In the genomic region with DNA sequence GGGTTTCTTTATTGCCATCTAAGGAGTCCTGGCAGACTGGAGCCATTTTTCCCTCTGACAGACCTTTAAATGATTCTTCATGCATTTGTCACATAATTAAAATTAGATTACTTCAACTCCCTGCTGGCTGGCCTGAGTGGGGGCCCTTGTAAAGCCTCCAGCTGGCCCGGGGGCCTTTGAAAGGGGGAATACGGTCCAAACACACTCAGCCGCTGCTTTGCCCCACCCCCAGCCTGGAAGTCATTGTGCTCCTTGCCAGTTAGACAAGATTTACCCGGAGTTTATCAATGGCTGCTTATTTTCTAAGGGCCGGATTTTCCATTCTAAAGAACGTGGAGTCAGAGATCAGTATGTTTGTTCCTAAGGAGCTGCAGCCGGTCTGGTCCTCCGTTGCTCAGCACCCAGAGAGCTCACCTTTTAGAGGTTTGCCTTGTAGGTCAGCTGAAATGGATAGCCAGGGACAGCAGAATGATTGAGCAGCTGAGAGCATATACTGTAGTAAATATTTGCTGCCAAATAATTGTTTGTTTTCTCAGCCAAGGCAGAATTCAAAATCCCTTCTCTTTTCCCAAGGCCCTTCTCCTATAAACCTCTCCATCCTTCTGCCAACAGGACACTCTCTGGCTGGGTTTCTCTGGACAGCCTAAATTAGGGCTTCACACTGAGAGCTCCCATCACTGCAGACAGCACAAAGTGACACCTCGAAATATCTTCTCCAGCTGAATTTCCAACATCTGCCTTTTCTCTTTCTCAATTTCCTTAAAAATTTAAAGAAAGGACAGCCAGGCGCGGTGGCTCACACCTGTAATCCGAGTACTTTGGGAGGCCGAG, we compare ENCODE assay signal across 13 cellular contexts.
DNase-seq lines count a peak whose midpoint lies in the region; ATAC-seq lines count a peak whose summit lies in the region.
"Had no signal": no experiment of that assay in that cellular context is flagged by ENCODE, and none has a peak within 500 bp of the region (broad histone marks: within the 10 kb centered on the region; RNA-seq: fewer than 3 reads in every experiment).

No MANE protein-coding gene starts in this region.

- ATAC-seq in GM21737 (IDR thresholded peaks at IDR 0.05; ENCODE audit: unreplicated experiment) (no peak), HG03196 (IDR thresholded peaks at IDR 0.05; ENCODE audit: unreplicated experiment) (no peak)
- ATAC-seq: left lobe of liver had no signal

- no peak overlapping the region for H3K4ac ChIP-seq in mesendoderm (ENCODE audit: low read depth, low read length)

- no peaks in the 10 kb centered on the region for H3K27me3 ChIP-seq in mesendoderm (ENCODE audit: insufficient read depth, low read length, poor library complexity)
- H3K27me3 ChIP-seq in stomach smooth muscle (ENCODE audit: control insufficient read depth in 1 of 2, insufficient read depth in 2 of 2, low read length in 2 of 2) = no peaks in the 10 kb centered on the region
- H3K27me3 ChIP-seq: breast epithelium had no signal

- no peaks in the 10 kb centered on the region for H3K9me3 Mint-ChIP-seq in activated T-helper 1 cell treated with anti-CD3 and anti-CD28 coated beads, Interleukin-12 subunit alpha, Interleukin-12 subunit beta, Interleukin-2, Interleukin-4 antibody, amounts not matched to agents 30 ng/mL and 10 ng/mL and 1 ng/mL, durations not matched to agents 14 hours and 24 hours and 36 hours

- H3K79me2 ChIP-seq in mesendoderm (ENCODE audit: control insufficient read depth, insufficient read depth, low read length) = no peaks in the 10 kb centered on the region

- H3K23ac ChIP-seq in mesendoderm (ENCODE audit: low read length) = no peak overlapping the region

- H3K27me3 Mint-ChIP-seq in activated T-helper 1 cell treated with anti-CD3 and anti-CD28 coated beads, Interleukin-12 subunit alpha, Interleukin-12 subunit beta, Interleukin-2, Interleukin-4 antibody, amounts not matched to agents 30 ng/mL and 10 ng/mL and 1 ng/mL, durations not matched to agents 14 hours and 24 hours and 36 hours (ENCODE audit: insufficient read depth) = no peaks in the 10 kb centered on the region

- H2BK120ac ChIP-seq in mesendoderm (ENCODE audit: low read depth, low read length) = no peak overlapping the region

- no peak overlapping the region for H2BK15ac ChIP-seq in mesendoderm (replicated peaks; ENCODE audit: low read depth)

- no peak overlapping the region for H3K56ac ChIP-seq in mesendoderm (ENCODE audit: low read length)

- intact Hi-C loops in activated T-helper 1 cell treated with anti-CD3 and anti-CD28 coated beads, Interleukin-12 subunit alpha, Interleukin-12 subunit beta, Interleukin-2, Interleukin-4 antibody, amounts not matched to agents 30 ng/mL and 10 ng/mL and 1 ng/mL, durations not matched to agents 14 hours and 24 hours and 36 hours (cut with micrococcal nuclease) = no loop called here

- H3K36me3 ChIP-seq in mesendoderm (ENCODE audit: control insufficient read depth, insufficient read depth, low read length) = no peaks in the 10 kb centered on the region
- no peaks in the 10 kb centered on the region for H3K36me3 ChIP-seq in stomach smooth muscle (ENCODE audit: control insufficient read depth in 2 of 2, insufficient read depth in 2 of 2, low read length in 2 of 2)
- H3K36me3 ChIP-seq: breast epithelium had no signal

- H3K36me3 Mint-ChIP-seq in activated T-helper 1 cell treated with anti-CD3 and anti-CD28 coated beads, Interleukin-12 subunit alpha, Interleukin-12 subunit beta, Interleukin-2, Interleukin-4 antibody, amounts not matched to agents 30 ng/mL and 10 ng/mL and 1 ng/mL, durations not matched to agents 14 hours and 24 hours and 36 hours (ENCODE audit: low read depth) = no peaks in the 10 kb centered on the region

- no peaks in the 10 kb centered on the region for H3K79me1 ChIP-seq in mesendoderm (ENCODE audit: low read length)

- H2AK5ac ChIP-seq in mesendoderm (ENCODE audit: low read length) = no peak overlapping the region

- H3K27ac ChIP-seq in mesendoderm (ENCODE audit: low read depth, low read length) = no peak overlapping the region
- H3K27ac ChIP-seq in stomach smooth muscle (ENCODE audit: low read length) = peak overlapping the region; percentile 46
- H3K27ac ChIP-seq: breast epithelium had no signal

- no peaks in the 10 kb centered on the region for H3K4me1 Mint-ChIP-seq in activated T-helper 1 cell treated with anti-CD3 and anti-CD28 coated beads, Interleukin-12 subunit alpha, Interleukin-12 subunit beta, Interleukin-2, Interleukin-4 antibody, amounts not matched to agents 30 ng/mL and 10 ng/mL and 1 ng/mL, durations not matched to agents 14 hours and 24 hours and 36 hours (ENCODE audit: low read depth)

- H3K9ac ChIP-seq in mesendoderm (ENCODE audit: low read length) = no peak overlapping the region
- peak overlapping the region in 1 of 2 donors; percentile 20 for H3K9ac ChIP-seq in stomach smooth muscle (ENCODE audit: low read length in 2 of 2)

- no peak overlapping the region for H4K5ac ChIP-seq in mesendoderm (ENCODE audit: low read length)

- H3K9me3 ChIP-seq in stomach smooth muscle (ENCODE audit: control insufficient read depth in 2 of 2, low read length in 2 of 2) = no peaks in the 10 kb centered on the region
- H3K9me3 ChIP-seq: breast epithelium had no signal

- H2BK5ac ChIP-seq in mesendoderm (ENCODE audit: low read length) = no peak overlapping the region

- no peaks in the 10 kb centered on the region for H3K4me1 ChIP-seq in mesendoderm (ENCODE audit: control insufficient read depth, low read depth, low read length)
- H3K4me1 ChIP-seq in stomach smooth muscle (ENCODE audit: control insufficient read depth, insufficient read depth, low read length) = peaks cover 17% of the 10 kb centered on the region
- H3K4me1 ChIP-seq: breast epithelium had no signal

- no peak overlapping the region for H3K4me3 Mint-ChIP-seq in activated T-helper 1 cell treated with anti-CD3 and anti-CD28 coated beads, Interleukin-12 subunit alpha, Interleukin-12 subunit beta, Interleukin-2, Interleukin-4 antibody, amounts not matched to agents 30 ng/mL and 10 ng/mL and 1 ng/mL, durations not matched to agents 14 hours and 24 hours and 36 hours

- WGBS in mesendoderm (ENCODE audit: extremely low coverage, insufficient coverage, low lambda C conversion rate) = no CpG with 5 or more reads among the region's 13 CpGs

- peak overlapping the region; percentile 1 for H3K18ac ChIP-seq in mesendoderm (ENCODE audit: low read length)

- H3K4me3 ChIP-seq in mesendoderm (ENCODE audit: low read length) = no peak overlapping the region
- H3K4me3 ChIP-seq in stomach smooth muscle (ENCODE audit: low read length in 2 of 2) = peak overlapping the region in 1 of 2 donors; percentile 57
- H3K4me3 ChIP-seq: breast epithelium had no signal

- no peak overlapping the region for H3K27ac Mint-ChIP-seq in activated T-helper 1 cell treated with anti-CD3 and anti-CD28 coated beads, Interleukin-12 subunit alpha, Interleukin-12 subunit beta, Interleukin-2, Interleukin-4 antibody, amounts not matched to agents 30 ng/mL and 10 ng/mL and 1 ng/mL, durations not matched to agents 14 hours and 24 hours and 36 hours

- H4K8ac ChIP-seq in mesendoderm (ENCODE audit: low read depth, low read length) = no peak overlapping the region

- peak; percentile 93 for DNase-seq in NCI-H446 treated with DMSO at 0.1 percent for 48 hours (lab: John Stamatoyannopoulos, UW)
- DNase-seq in ecto neural progenitor cell (ENCODE audit: low spot score) = peak; percentile 75
- no peak for DNase-seq in mesendoderm
- DNase-seq in activated T-helper 1 cell treated with anti-CD3 and anti-CD28 coated beads, Interleukin-12 subunit alpha, Interleukin-12 subunit beta, Interleukin-2, Interleukin-4 antibody, amounts not matched to agents 30 ng/mL and 10 ng/mL and 1 ng/mL, durations not matched to agents 14 hours and 24 hours and 36 hours (ENCODE audit: low spot score) = no peak
- DNase-seq in SHP77 treated with DMSO at 0.1 percent for 48 hours (lab: John Stamatoyannopoulos, UW) = no peak
- DNase-seq: activated T-cell treated with anti-CD3 and anti-CD28 coated beads for 4 hours, NCI-H1694 treated with DMSO at 0.1 percent for 48 hours, small intestine had no signal

- no peak overlapping the region for H3K4me2 ChIP-seq in mesendoderm (ENCODE audit: low read length)

Comparison
In these comparisons a context has a peak if more than half of its experiments do, and no peak if none do; other contexts are left out.
1. DNase-seq: peak in NCI-H446 treated with DMSO at 0.1 percent for 48 hours (single experiment) and ecto neural progenitor cell (single experiment); none in mesendoderm (single experiment), activated T-helper 1 cell treated with anti-CD3 and anti-CD28 coated beads, Interleukin-12 subunit alpha, Interleukin-12 subunit beta, Interleukin-2, Interleukin-4 antibody, amounts not matched to agents 30 ng/mL and 10 ng/mL and 1 ng/mL, durations not matched to agents 14 hours and 24 hours and 36 hours (single experiment) and SHP77 treated with DMSO at 0.1 percent for 48 hours (single experiment).